ENCODE assay signal across 21 cellular contexts in the genomic region with DNA sequence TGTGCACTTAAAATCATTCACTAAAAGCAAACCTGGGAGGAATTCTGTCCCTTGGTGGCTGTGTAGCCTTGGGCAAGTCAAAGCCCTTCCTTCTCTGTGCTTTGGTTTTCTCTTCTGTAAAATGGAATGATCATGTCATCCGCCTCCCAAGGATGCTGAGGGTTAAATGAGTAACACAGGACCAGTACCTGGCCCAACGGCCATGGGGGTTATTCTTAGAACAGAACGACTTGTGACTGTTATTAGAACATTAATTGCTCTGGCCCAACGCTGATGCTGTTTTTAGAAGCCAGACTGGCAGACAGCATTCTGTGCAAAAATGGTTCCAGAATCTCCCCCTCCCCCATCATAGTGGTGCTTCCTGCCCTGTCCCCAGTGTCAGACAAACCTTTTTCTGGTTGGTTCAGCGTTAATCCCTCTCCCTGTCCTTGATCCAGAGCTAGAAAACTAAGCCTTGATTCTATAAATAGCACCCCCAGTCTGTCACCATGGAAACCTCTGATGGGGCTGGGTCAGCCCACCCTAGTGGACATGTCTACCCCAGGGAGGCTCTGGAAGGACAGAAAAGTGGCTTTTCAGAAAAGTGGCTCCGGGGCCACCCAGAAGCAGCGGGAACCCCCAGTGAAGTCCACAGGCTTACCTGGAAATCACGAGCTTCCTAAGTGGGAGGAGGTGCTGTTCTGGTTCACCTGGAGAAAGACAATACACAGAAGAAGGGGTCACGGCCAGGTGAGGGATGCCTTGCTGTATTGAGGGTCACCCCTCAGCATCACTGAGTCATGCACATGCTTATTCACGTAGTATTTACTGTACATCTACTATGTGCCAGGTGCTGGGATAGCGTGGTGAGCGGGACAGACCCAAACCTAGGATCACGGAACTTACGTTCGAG. TPM values are rescaled to one million over a fixed set of nuclear protein-coding genes. Genes with fewer than 3 reads are reported as not detected.
DNase-seq lines count a peak whose midpoint lies in the region; ATAC-seq, FAIRE-seq and TF ChIP-seq lines count a peak whose summit lies in the region.
"Had no signal": no experiment of that assay in that cellular context is flagged by ENCODE, and none has a peak within 500 bp of the region (broad histone marks: within the 10 kb centered on the region; RNA-seq: fewer than 3 reads in every experiment).

No MANE protein-coding gene starts in this region.

- no peak for TF ChIP-seq RAD21 in K562 (CRISPR knock-in tag; conservative IDR thresholded peaks at IDR 0.05 in 1 of 2, IDR thresholded peaks at IDR 0.05 in 1 of 2)

- H3K9me3 ChIP-seq in K562 (replicated peaks; ENCODE audit: control insufficient read depth, insufficient read depth, low read depth, low read length) = no peaks in the 10 kb centered on the region
- H3K9me3 ChIP-seq: left lung, vagina had no signal

- H3K27me3 Mint-ChIP-seq in activated CD8-positive, alpha-beta T cell treated with anti-CD3 and anti-CD28 coated beads for 36 hours = no peaks in the 10 kb centered on the region
- H3K27me3 Mint-ChIP-seq in activated CD8-positive, alpha-beta T cell treated with anti-CD3 and anti-CD28 coated beads, Interleukin-2, amount 10 ng/mL, durations not matched to agents 7 days and 5 days (ENCODE audit: low read depth) = no peaks in the 10 kb centered on the region
- peaks cover 0 to 2% (median 1%) of the 10 kb centered on the region in 3 donors for H3K27me3 Mint-ChIP-seq in immature natural killer cell (ENCODE audit: low read depth in 3 of 3)
- H3K27me3 Mint-ChIP-seq in T-cell = no peaks in the 10 kb centered on the region

- no peak for DNase-seq in activated CD8-positive, alpha-beta T cell treated with anti-CD3 and anti-CD28 coated beads for 36 hours
- no peak for DNase-seq in activated CD8-positive, alpha-beta T cell treated with anti-CD3 and anti-CD28 coated beads, Interleukin-2, amount 10 ng/mL, durations not matched to agents 7 days and 5 days
- DNase-seq in K562 (ENCODE audit: extremely low read depth in 1 of 4, low spot score in 3 of 4) (no peak), immature natural killer cell (no peak), amygdala (lab: John Stamatoyannopoulos, UW) (no peak), T-cell (no peak), NCI-H1105 (lab: John Stamatoyannopoulos, UW) (no peak)
- DNase-seq in stimulated activated effector memory CD8-positive, alpha-beta T cell treated with anti-CD3 and anti-CD28 coated beads, Interleukin-12 subunit alpha, Interleukin-12 subunit beta, amount 100 ng/mL, for 72 hours (ENCODE audit: low spot score in 2 of 2) = no peak
- DNase-seq: activated CD4-positive, alpha-beta T cell treated with anti-CD3 and anti-CD28 coated beads, Interleukin-2, amount 50 U/mL, for 4 hours; activated naive CD4-positive, alpha-beta T cell; left lung; NCI-H1105 treated with DMSO at 0.1 percent for 48 hours; NCI-H2107; NCI-H510A treated with DMSO at 0.1 percent for 48 hours; PC-3; stimulated activated CD8-positive, alpha-beta memory T cell treated with anti-CD3 and anti-CD28 coated beads, Interleukin-4, amount 100 ng/mL, for 48 hours had no signal

- WGBS in K562 (ENCODE audit: insufficient coverage, low coverage, missing lambda C conversion rate) = 91% methylated on average over 15 of the region's 15 CpGs

- TF ChIP-seq EP300 in K562 (IDR thresholded peaks at IDR 0.05; ENCODE audit: low read length) = no peak

- peaks cover 6% of the 10 kb centered on the region for H3K4me1 Mint-ChIP-seq in activated CD8-positive, alpha-beta T cell treated with anti-CD3 and anti-CD28 coated beads for 36 hours (ENCODE audit: low read depth)
- peaks cover 4% of the 10 kb centered on the region for H3K4me1 Mint-ChIP-seq in activated CD8-positive, alpha-beta T cell treated with anti-CD3 and anti-CD28 coated beads, Interleukin-2, amount 10 ng/mL, durations not matched to agents 7 days and 5 days (ENCODE audit: low read depth)
- H3K4me1 Mint-ChIP-seq in immature natural killer cell (peaks cover 1 to 14% of the 10 kb centered on the region in 2 donors), T-cell (peaks cover 0 to 1% (median 0%) of the 10 kb centered on the region in 3 donors)
- peaks cover 4% of the 10 kb centered on the region for H3K4me1 Mint-ChIP-seq in stimulated activated effector memory CD8-positive, alpha-beta T cell treated with anti-CD3 and anti-CD28 coated beads, Interleukin-12 subunit alpha, Interleukin-12 subunit beta, amount 100 ng/mL, for 72 hours

- H3K27me3 ChIP-seq in K562 (ENCODE audit: control insufficient read depth in 2 of 2, insufficient read depth in 2 of 2, low read length in 2 of 2) = no peaks in the 10 kb centered on the region
- H3K27me3 ChIP-seq: left lung, vagina had no signal

- no peaks in the 10 kb centered on the region for H4K20me1 ChIP-seq in K562 (replicated peaks; ENCODE audit: control insufficient read depth, insufficient read depth, low read length)

- no TSS peak for BruUV-seq in K562 (replicated peaks; lab: Mats Ljungman, UMichigan)

- in situ Hi-C loops in K562 (cut with MboI) = no loop called here

- no peak overlapping the region for H3K4me3 ChIP-seq in K562
- H3K4me3 ChIP-seq: left lung, vagina had no signal

- POLR2A ChIA-PET in activated CD8-positive, alpha-beta T cell treated with anti-CD3 and anti-CD28 coated beads for 36 hours (lab: Charles Lee) = interaction anchor here (1.9 kb wide), 1 partner anchor 9 kb away, joined by 4 read pairs; no protein-coding TSS in a partner anchor
- POLR2A ChIA-PET in activated CD8-positive, alpha-beta T cell treated with anti-CD3 and anti-CD28 coated beads, Interleukin-2, amount 10 ng/mL, durations not matched to agents 7 days and 5 days (lab: Charles Lee) = interaction anchor here (1.2 kb wide), 1 partner anchor 21 kb away, joined by 3 read pairs; no protein-coding TSS in a partner anchor
- POLR2A ChIA-PET in K562 (lab: Yijun Ruan, JAX) (no interaction called here), T-cell (lab: Charles Lee) (no interaction called here)

- no peaks in the 10 kb centered on the region for H3K9me3 Mint-ChIP-seq in activated CD8-positive, alpha-beta T cell treated with anti-CD3 and anti-CD28 coated beads for 36 hours
- no peaks in the 10 kb centered on the region for H3K9me3 Mint-ChIP-seq in activated CD8-positive, alpha-beta T cell treated with anti-CD3 and anti-CD28 coated beads, Interleukin-2, amount 10 ng/mL, durations not matched to agents 7 days and 5 days (ENCODE audit: insufficient read depth)
- H3K9me3 Mint-ChIP-seq in immature natural killer cell (no peaks in the 10 kb centered on the region), T-cell (no peaks in the 10 kb centered on the region)
- no peaks in the 10 kb centered on the region for H3K9me3 Mint-ChIP-seq in stimulated activated effector memory CD8-positive, alpha-beta T cell treated with anti-CD3 and anti-CD28 coated beads, Interleukin-12 subunit alpha, Interleukin-12 subunit beta, amount 100 ng/mL, for 72 hours
- H3K9me3 Mint-ChIP-seq: T-helper 1 cell treated with Interleukin-12 subunit alpha and Interleukin-12 subunit beta and Interleukin-4 antibody, amounts not matched to agents 30 μg/mL and 1 μg/mL, for 36 hours had no signal

- no peaks in the 10 kb centered on the region for H3K9me1 ChIP-seq in K562 (ENCODE audit: control insufficient read depth, insufficient read depth, low read length)

- intact Hi-C loops in activated CD8-positive, alpha-beta T cell treated with anti-CD3 and anti-CD28 coated beads for 36 hours (cut with micrococcal nuclease) = no loop called here
- intact Hi-C loops in K562 (cut with micrococcal nuclease) = no loop called here

- H3K4me3 Mint-ChIP-seq in activated CD8-positive, alpha-beta T cell treated with anti-CD3 and anti-CD28 coated beads for 36 hours = no peak overlapping the region
- H3K4me3 Mint-ChIP-seq in activated CD8-positive, alpha-beta T cell treated with anti-CD3 and anti-CD28 coated beads, Interleukin-2, amount 10 ng/mL, durations not matched to agents 7 days and 5 days = no peak overlapping the region
- H3K4me3 Mint-ChIP-seq in immature natural killer cell = no peak overlapping the region
- H3K4me3 Mint-ChIP-seq in stimulated activated effector memory CD8-positive, alpha-beta T cell treated with anti-CD3 and anti-CD28 coated beads, Interleukin-12 subunit alpha, Interleukin-12 subunit beta, amount 100 ng/mL, for 72 hours = no peak overlapping the region
- no peak overlapping the region for H3K4me3 Mint-ChIP-seq in T-cell
- H3K4me3 Mint-ChIP-seq: T-helper 1 cell treated with Interleukin-12 subunit alpha and Interleukin-12 subunit beta and Interleukin-4 antibody, amounts not matched to agents 30 μg/mL and 1 μg/mL, for 36 hours had no signal

- no peak for ATAC-seq in activated CD8-positive, alpha-beta T cell treated with anti-CD3 and anti-CD28 coated beads for 36 hours
- ATAC-seq in activated CD8-positive, alpha-beta T cell treated with anti-CD3 and anti-CD28 coated beads, Interleukin-2, amount 10 ng/mL, durations not matched to agents 7 days and 5 days = no peak
- ATAC-seq in K562 = no peak
- no peak for ATAC-seq in stimulated activated effector memory CD8-positive, alpha-beta T cell treated with anti-CD3 and anti-CD28 coated beads, Interleukin-12 subunit alpha, Interleukin-12 subunit beta, amount 100 ng/mL, for 72 hours
- no peak for ATAC-seq in T-cell (replicated peaks in 1 of 4)
- ATAC-seq: HCT116, left lung, PC-3 had no signal

- TF ChIP-seq CTCF in activated CD8-positive, alpha-beta T cell treated with anti-CD3 and anti-CD28 coated beads for 36 hours (IDR thresholded peaks at IDR 0.05) = no peak
- TF ChIP-seq CTCF in K562 (IDR thresholded peaks at IDR 0.05 in 2 of 3, conservative IDR thresholded peaks at IDR 0.05 in 1 of 3; ENCODE audit: insufficient read depth in 2 of 3, low read depth in 1 of 3, low read length in 3 of 3) = no peak

- no peaks in the 10 kb centered on the region for H3K79me2 ChIP-seq in K562 (ENCODE audit: control insufficient read depth, insufficient read depth, low read length)

- no peak overlapping the region for H3K27ac ChIP-seq in K562 (ENCODE audit: extremely low read depth, low read depth, low read length)
- H3K27ac ChIP-seq: vagina, VCaP had no signal

- no peak overlapping the region for H2AFZ ChIP-seq in K562 (ENCODE audit: low read depth, low read length)

- no peak for FAIRE-seq in K562 (lab: Jason Lieb, UNC)
- FAIRE-seq: GM18507 had no signal

- peaks cover 87% of the 10 kb centered on the region for H3K36me3 ChIP-seq in K562 (ENCODE audit: control insufficient read depth, insufficient read depth, low read length)

- no peaks in the 10 kb centered on the region; a peak in 1 of 5 replicates for H3K4me1 ChIP-seq in K562 (replicated peaks in 1 of 2; ENCODE audit: control insufficient read depth in 2 of 2, insufficient read depth in 2 of 2, low read length in 2 of 2)
- H3K4me1 ChIP-seq: vagina had no signal

- H3K27ac Mint-ChIP-seq in activated CD8-positive, alpha-beta T cell treated with anti-CD3 and anti-CD28 coated beads for 36 hours = peak overlapping the region; percentile 45
- H3K27ac Mint-ChIP-seq in activated CD8-positive, alpha-beta T cell treated with anti-CD3 and anti-CD28 coated beads, Interleukin-2, amount 10 ng/mL, durations not matched to agents 7 days and 5 days = no peak overlapping the region
- H3K27ac Mint-ChIP-seq in immature natural killer cell (peak overlapping the region; percentile 11 to 84 (median 64)), T-cell (no peak overlapping the region)
- H3K27ac Mint-ChIP-seq in stimulated activated effector memory CD8-positive, alpha-beta T cell treated with anti-CD3 and anti-CD28 coated beads, Interleukin-12 subunit alpha, Interleukin-12 subunit beta, amount 100 ng/mL, for 72 hours = peak overlapping the region; percentile 46
- H3K27ac Mint-ChIP-seq: T-helper 1 cell treated with Interleukin-12 subunit alpha and Interleukin-12 subunit beta and Interleukin-4 antibody, amounts not matched to agents 30 μg/mL and 1 μg/mL, for 36 hours had no signal

- H3K4me2 ChIP-seq in K562 (ENCODE audit: insufficient read depth, low read length) = no peak overlapping the region

- peaks cover 33% of the 10 kb centered on the region for H3K36me3 Mint-ChIP-seq in activated CD8-positive, alpha-beta T cell treated with anti-CD3 and anti-CD28 coated beads for 36 hours (ENCODE audit: low read depth)
- H3K36me3 Mint-ChIP-seq in activated CD8-positive, alpha-beta T cell treated with anti-CD3 and anti-CD28 coated beads, Interleukin-2, amount 10 ng/mL, durations not matched to agents 7 days and 5 days (ENCODE audit: low read depth) = peaks cover 62% of the 10 kb centered on the region
- peaks cover 37 to 68% (median 37%) of the 10 kb centered on the region in 3 donors for H3K36me3 Mint-ChIP-seq in immature natural killer cell
- H3K36me3 Mint-ChIP-seq in stimulated activated effector memory CD8-positive, alpha-beta T cell treated with anti-CD3 and anti-CD28 coated beads, Interleukin-12 subunit alpha, Interleukin-12 subunit beta, amount 100 ng/mL, for 72 hours = peaks cover 94% of the 10 kb centered on the region
- H3K36me3 Mint-ChIP-seq in T-cell = peaks cover 39% of the 10 kb centered on the region

- CTCF ChIA-PET in activated CD8-positive, alpha-beta T cell treated with anti-CD3 and anti-CD28 coated beads for 36 hours (lab: Charles Lee) = no interaction called here
- CTCF ChIA-PET in activated CD8-positive, alpha-beta T cell treated with anti-CD3 and anti-CD28 coated beads, Interleukin-2, amount 10 ng/mL, durations not matched to agents 7 days and 5 days (lab: Charles Lee) = interaction anchor here (1.9 kb wide), 1 partner anchor 25 kb away, joined by 7 read pairs; no protein-coding TSS in a partner anchor
- CTCF ChIA-PET in K562 (lab: Yijun Ruan, JAX; ENCODE audit: low intra/inter-chr PET ratio) = no interaction called here
- CTCF ChIA-PET in T-cell (lab: Charles Lee) = no interaction called here

- H3K9ac ChIP-seq in K562 (ENCODE audit: insufficient read depth in 1 of 2, low read depth in 2 of 2, low read length in 2 of 2) = no peak overlapping the region

- no peak for TF ChIP-seq POLR2A in K562 (conservative IDR thresholded peaks at IDR 0.05)

RNA-seq across cellular contexts. Expression of gene TFIP11, which starts 15.5 kb away (rescaled TPM):
- total RNA-seq in activated CD8-positive, alpha-beta T cell treated with anti-CD3 and anti-CD28 coated beads for 36 hours = 10 to 100 TPM; 37.4 to 37.8 TPM
- total RNA-seq in activated CD8-positive, alpha-beta T cell treated with anti-CD3 and anti-CD28 coated beads, Interleukin-2, amount 10 ng/mL, durations not matched to agents 7 days and 5 days = 10 to 100 TPM; 56.2 to 57.7 TPM
- total RNA-seq in K562 (2011; cell fraction: chromatin; rRNA removed; ENCODE audit: low replicate concordance) = 76.4 and 89.2 TPM in 2 replicates
- total RNA-seq in K562 (2011; cell fraction: nucleolus; rRNA removed) = 51.2 and 58.4 TPM in 2 replicates
- 52.2 and 57.7 TPM in 2 replicates for total RNA-seq in K562 (2011; cell fraction: nucleoplasm; rRNA removed)
- total RNA-seq in K562 (2014; rRNA removed) (23.8 and 26.5 TPM in 2 replicates), K562 (2014; rRNA removed; fragmentation: Illumina TruSeq; extraction: Trizol) (25.2 and 26.1 TPM in 2 replicates), K562 (2015; rRNA removed; fragmentation: Illumina TruSeq; extraction: Trizol) (28.5 and 29.0 TPM in 2 replicates), K562 (2021) (31.7 and 38.1 TPM in 2 replicates), T-cell (10 to 100 TPM; 63.0 to 91.8 (median 75.2) TPM)
- polyA plus RNA-seq in K562 (2011; rRNA removed) (29.7 and 30.8 TPM in 2 replicates), K562 (2014; fragmentation: Illumina TruSeq; extraction: Trizol) (22.6 and 26.6 TPM in 2 replicates), K562 (2014; fragmentation: Nextera tagmentation; extraction: Ambion mirVana) (10 to 100 TPM; 11.5 to 20.8 TPM), K562 (2014; rRNA removed) (19.3 and 21.5 TPM in 2 replicates), immature natural killer cell (10 to 100 TPM; 16.3 to 59.9 (median 18.0) TPM)
- 26.8 and 27.0 TPM in 2 replicates for polyA plus RNA-seq in K562 (2011; cell fraction: cytosol; rRNA removed)
- 44.9 and 57.2 TPM in 2 replicates for polyA plus RNA-seq in K562 (2011; cell fraction: nucleus; rRNA removed)
- 21.5 and 23.8 TPM in 2 replicates for polyA plus RNA-seq in K562 (2012)
- 44.3 and 59.6 TPM in 2 replicates for polyA minus RNA-seq in K562 (2011; rRNA and poly(A)+ RNA removed)
- polyA minus RNA-seq in K562 (2011; cell fraction: cytosol; rRNA and poly(A)+ RNA removed) = 18.2 and 23.7 TPM in 2 replicates
- polyA minus RNA-seq in K562 (2011; cell fraction: nucleus; rRNA and poly(A)+ RNA removed) = 21.0 and 46.0 TPM in 2 replicates

RNA-seq across cellular contexts. Expression of gene SRRD, which starts 44.1 kb away (rescaled TPM):
- total RNA-seq in activated CD8-positive, alpha-beta T cell treated with anti-CD3 and anti-CD28 coated beads for 36 hours = 10 to 100 TPM; 24.8 to 26.3 TPM
- total RNA-seq in activated CD8-positive, alpha-beta T cell treated with anti-CD3 and anti-CD28 coated beads, Interleukin-2, amount 10 ng/mL, durations not matched to agents 7 days and 5 days = 10 to 100 TPM; 21.6 to 22.6 TPM
- total RNA-seq in K562 (2011; cell fraction: chromatin; rRNA removed; ENCODE audit: low replicate concordance) = 21.3 and 32.0 TPM in 2 replicates
- total RNA-seq in K562 (2011; cell fraction: nucleolus; rRNA removed) = 11.2 and 13.3 TPM in 2 replicates
- 16.1 and 17.9 TPM in 2 replicates for total RNA-seq in K562 (2011; cell fraction: nucleoplasm; rRNA removed)
- total RNA-seq in K562 (2014; rRNA removed) (13.5 and 14.2 TPM in 2 replicates), K562 (2014; rRNA removed; fragmentation: Illumina TruSeq; extraction: Trizol) (34.4 and 39.1 TPM in 2 replicates), K562 (2015; rRNA removed; fragmentation: Illumina TruSeq; extraction: Trizol) (27.6 and 28.7 TPM in 2 replicates), K562 (2021) (35.1 and 35.5 TPM in 2 replicates), T-cell (10 to 100 TPM; 17.4 to 23.3 (median 21.8) TPM)
- polyA plus RNA-seq in K562 (2011; rRNA removed) (29.4 and 59.4 TPM in 2 replicates), K562 (2014; fragmentation: Illumina TruSeq; extraction: Trizol) (27.8 and 34.9 TPM in 2 replicates), K562 (2014; fragmentation: Nextera tagmentation; extraction: Ambion mirVana) (1 to 10 TPM; 4.9 to 5.7 TPM), K562 (2014; rRNA removed) (28.0 and 34.6 TPM in 2 replicates), immature natural killer cell (10 to 100 TPM; 17.5 to 34.3 (median 27.6) TPM)
- 15.8 and 23.9 TPM in 2 replicates for polyA plus RNA-seq in K562 (2011; cell fraction: cytosol; rRNA removed)
- 13.6 and 13.8 TPM in 2 replicates for polyA plus RNA-seq in K562 (2011; cell fraction: nucleus; rRNA removed)
- polyA plus RNA-seq in K562 (2012) = 12.8 and 19.3 TPM in 2 replicates
- polyA minus RNA-seq in K562 (2011; rRNA and poly(A)+ RNA removed) = 30.1 and 47.2 TPM in 2 replicates
- polyA minus RNA-seq in K562 (2011; cell fraction: cytosol; rRNA and poly(A)+ RNA removed) = 7.0 and 20.5 TPM in 2 replicates
- polyA minus RNA-seq in K562 (2011; cell fraction: nucleus; rRNA and poly(A)+ RNA removed) = 4.2 and 7.7 TPM in 2 replicates

RNA-seq across cellular contexts. Expression of gene HPS4, which starts 44.2 kb away (rescaled TPM):
- 10 to 100 TPM; 51.8 to 53.5 TPM for total RNA-seq in activated CD8-positive, alpha-beta T cell treated with anti-CD3 and anti-CD28 coated beads for 36 hours
- 10 to 100 TPM; 32.2 to 34.6 TPM for total RNA-seq in activated CD8-positive, alpha-beta T cell treated with anti-CD3 and anti-CD28 coated beads, Interleukin-2, amount 10 ng/mL, durations not matched to agents 7 days and 5 days
- total RNA-seq in K562 (2011; cell fraction: chromatin; rRNA removed; ENCODE audit: low replicate concordance) = 113 and 158 TPM in 2 replicates
- 66.7 and 67.0 TPM in 2 replicates for total RNA-seq in K562 (2011; cell fraction: nucleolus; rRNA removed)
- total RNA-seq in K562 (2011; cell fraction: nucleoplasm; rRNA removed) = 82.3 and 87.6 TPM in 2 replicates
- total RNA-seq in K562 (2014; rRNA removed) (17.7 and 24.7 TPM in 2 replicates), K562 (2014; rRNA removed; fragmentation: Illumina TruSeq; extraction: Trizol) (25.7 and 28.8 TPM in 2 replicates), K562 (2015; rRNA removed; fragmentation: Illumina TruSeq; extraction: Trizol) (20.7 and 22.5 TPM in 2 replicates), K562 (2021) (27.6 and 28.4 TPM in 2 replicates), T-cell (10 to 100 TPM; 38.7 to 53.4 (median 50.0) TPM)
- polyA plus RNA-seq in K562 (2011; rRNA removed) (28.3 and 35.2 TPM in 2 replicates), K562 (2014; fragmentation: Illumina TruSeq; extraction: Trizol) (28.4 and 29.2 TPM in 2 replicates), K562 (2014; fragmentation: Nextera tagmentation; extraction: Ambion mirVana) (10 to 100 TPM; 12.8 to 23.7 TPM), K562 (2014; rRNA removed) (24.7 and 25.3 TPM in 2 replicates), immature natural killer cell (10 to 100 TPM in 1 of 3 donors, 1 to 10 TPM in 2; 5.0 to 13.3 (median 8.2) TPM)
- polyA plus RNA-seq in K562 (2011; cell fraction: cytosol; rRNA removed) = 22.6 and 24.7 TPM in 2 replicates
- polyA plus RNA-seq in K562 (2011; cell fraction: nucleus; rRNA removed) = 98.7 and 99.9 TPM in 2 replicates
- 18.4 and 25.1 TPM in 2 replicates for polyA plus RNA-seq in K562 (2012)
- polyA minus RNA-seq in K562 (2011; rRNA and poly(A)+ RNA removed) = 44.8 and 58.9 TPM in 2 replicates
- 15.2 and 16.9 TPM in 2 replicates for polyA minus RNA-seq in K562 (2011; cell fraction: cytosol; rRNA and poly(A)+ RNA removed)
- 39.2 and 74.3 TPM in 2 replicates for polyA minus RNA-seq in K562 (2011; cell fraction: nucleus; rRNA and poly(A)+ RNA removed)

Comparison
In these comparisons a context has a peak if more than half of its experiments do, and no peak if none do; other contexts are left out.
1. H3K27ac Mint-ChIP-seq: peak in activated CD8-positive, alpha-beta T cell treated with anti-CD3 and anti-CD28 coated beads for 36 hours (single experiment), immature natural killer cell (6 of 6) and stimulated activated effector memory CD8-positive, alpha-beta T cell treated with anti-CD3 and anti-CD28 coated beads, Interleukin-12 subunit alpha, Interleukin-12 subunit beta, amount 100 ng/mL, for 72 hours (single experiment); none in activated CD8-positive, alpha-beta T cell treated with anti-CD3 and anti-CD28 coated beads, Interleukin-2, amount 10 ng/mL, durations not matched to agents 7 days and 5 days (single experiment) and T-cell (0 of 2).
2. POLR2A ChIA-PET loops: an anchor here in activated CD8-positive, alpha-beta T cell treated with anti-CD3 and anti-CD28 coated beads for 36 hours (1.9 kb wide) and activated CD8-positive, alpha-beta T cell treated with anti-CD3 and anti-CD28 coated beads, Interleukin-2, amount 10 ng/mL, durations not matched to agents 7 days and 5 days (1.2 kb wide); none called in K562 and T-cell.